In genomic region chr14:81303258-81303935, GRCh38 we compare ENCODE assay signal across 1 cellular context.
TF ChIP-seq lines count a peak whose summit lies in the region.

No MANE protein-coding gene starts in this region.

TF ChIP-seq in K562, 482 proteins besides CTCF, POLR2A, EP300 and RAD21 (continued from another document and continues in another):
- no peak for TF ChIP-seq THRA (IDR thresholded peaks at IDR 0.05)
- TF ChIP-seq NCOR1 (IDR thresholded peaks at IDR 0.05), result peak; percentile 71
- TF ChIP-seq, protein P1, sequence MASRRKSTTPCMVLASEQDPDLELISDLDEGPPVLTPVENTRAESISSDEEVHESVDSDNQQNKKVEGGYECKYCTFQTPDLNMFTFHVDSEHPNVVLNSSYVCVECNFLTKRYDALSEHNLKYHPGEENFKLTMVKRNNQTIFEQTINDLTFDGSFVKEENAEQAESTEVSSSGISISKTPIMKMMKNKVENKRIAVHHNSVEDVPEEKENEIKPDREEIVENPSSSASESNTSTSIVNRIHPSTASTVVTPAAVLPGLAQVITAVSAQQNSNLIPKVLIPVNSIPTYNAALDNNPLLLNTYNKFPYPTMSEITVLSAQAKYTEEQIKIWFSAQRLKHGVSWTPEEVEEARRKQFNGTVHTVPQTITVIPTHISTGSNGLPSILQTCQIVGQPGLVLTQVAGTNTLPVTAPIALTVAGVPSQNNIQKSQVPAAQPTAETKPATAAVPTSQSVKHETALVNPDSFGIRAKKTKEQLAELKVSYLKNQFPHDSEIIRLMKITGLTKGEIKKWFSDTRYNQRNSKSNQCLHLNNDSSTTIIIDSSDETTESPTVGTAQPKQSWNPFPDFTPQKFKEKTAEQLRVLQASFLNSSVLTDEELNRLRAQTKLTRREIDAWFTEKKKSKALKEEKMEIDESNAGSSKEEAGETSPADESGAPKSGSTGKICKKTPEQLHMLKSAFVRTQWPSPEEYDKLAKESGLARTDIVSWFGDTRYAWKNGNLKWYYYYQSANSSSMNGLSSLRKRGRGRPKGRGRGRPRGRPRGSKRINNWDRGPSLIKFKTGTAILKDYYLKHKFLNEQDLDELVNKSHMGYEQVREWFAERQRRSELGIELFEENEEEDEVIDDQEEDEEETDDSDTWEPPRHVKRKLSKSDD (conservative IDR thresholded peaks at IDR 0.05; ENCODE audit: low read length), result no peak
- TF ChIP-seq RFX7 (CRISPR knock-in tag; IDR thresholded peaks at IDR 0.05), result no peak
- TF ChIP-seq MTA2 (IDR thresholded peaks at IDR 0.05; ENCODE audit: low read depth), result no peak
- TF ChIP-seq CREM (IDR thresholded peaks at IDR 0.05; ENCODE audit: low read depth), result peak; percentile 76
- TF ChIP-seq C11orf30 (IDR thresholded peaks at IDR 0.05; ENCODE audit: low read depth), result peak; percentile 73; the same call in 1 of the 2 replicates
- peak; percentile 40; the same call in 1 of the 2 replicates for TF ChIP-seq BHLHE40 (IDR thresholded peaks at IDR 0.05; ENCODE audit: low read length)
- no peak for TF ChIP-seq GABPB2 (CRISPR knock-in tag; conservative IDR thresholded peaks at IDR 0.05)
- TF ChIP-seq CHD1 (IDR thresholded peaks at IDR 0.05; ENCODE audit: low read length), result no peak
- TF ChIP-seq ARID4B (CRISPR knock-in tag; IDR thresholded peaks at IDR 0.05), result no peak
- TF ChIP-seq GTF2E2 (tag; IDR thresholded peaks at IDR 0.05), result no peak
- no peak for TF ChIP-seq ZNF586 (CRISPR knock-in tag; conservative IDR thresholded peaks at IDR 0.05)
- TF ChIP-seq, protein P2, sequence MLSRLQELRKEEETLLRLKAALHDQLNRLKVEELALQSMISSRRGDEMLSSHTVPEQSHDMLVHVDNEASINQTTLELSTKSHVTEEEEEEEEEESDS (CRISPR knock-in tag; IDR thresholded peaks at IDR 0.05), result no peak
- TF ChIP-seq NR4A1 (CRISPR knock-in tag; IDR thresholded peaks at IDR 0.05), result no peak
- TF ChIP-seq NR4A1 (tag; IDR thresholded peaks at IDR 0.05), result no peak
- no peak for TF ChIP-seq RBM15 (IDR thresholded peaks at IDR 0.05; ENCODE audit: insufficient read depth, low read length)
- TF ChIP-seq RBM14 (IDR thresholded peaks at IDR 0.05; ENCODE audit: borderline replicate concordance, insufficient read depth, low read depth, low read length), result no peak
- no peak for TF ChIP-seq ZNF146 (CRISPR knock-in tag; IDR thresholded peaks at IDR 0.05; ENCODE audit: unreplicated experiment)
- no peak for TF ChIP-seq DIDO1 (tag; IDR thresholded peaks at IDR 0.05; ENCODE audit: low read depth)
- TF ChIP-seq LCOR (CRISPR knock-in tag; IDR thresholded peaks at IDR 0.05), result no peak
- TF ChIP-seq STAT5B (CRISPR knock-in tag; IDR thresholded peaks at IDR 0.05), result no peak
- no peak for TF ChIP-seq MTA1 (IDR thresholded peaks at IDR 0.05; ENCODE audit: borderline replicate concordance)
- no peak for TF ChIP-seq BCL6 (CRISPR knock-in tag; IDR thresholded peaks at IDR 0.05)
- TF ChIP-seq YY1 (IDR thresholded peaks at IDR 0.05; ENCODE audit: borderline replicate concordance in 1 of 3, control insufficient read depth in 1 of 3, extremely low read depth in 1 of 3, insufficient read depth in 3 of 3, insufficient read length in 1 of 3, insufficient replicate concordance in 2 of 3, low read depth in 1 of 3, low read length in 2 of 3), result no peak
- no peak for TF ChIP-seq ZNF212 (CRISPR knock-in tag; IDR thresholded peaks at IDR 0.05)
- TF ChIP-seq, protein P3, sequence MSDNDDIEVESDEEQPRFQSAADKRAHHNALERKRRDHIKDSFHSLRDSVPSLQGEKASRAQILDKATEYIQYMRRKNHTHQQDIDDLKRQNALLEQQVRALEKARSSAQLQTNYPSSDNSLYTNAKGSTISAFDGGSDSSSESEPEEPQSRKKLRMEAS (CRISPR knock-in tag; IDR thresholded peaks at IDR 0.05), result no peak
- no peak for TF ChIP-seq PURB (CRISPR knock-in tag; IDR thresholded peaks at IDR 0.05; ENCODE audit: low read depth)
- TF ChIP-seq FOXJ2 (tag; IDR thresholded peaks at IDR 0.05), result no peak
- TF ChIP-seq FOSL1 (tag; conservative IDR thresholded peaks at IDR 0.05), result peak; percentile 80
- no peak for TF ChIP-seq ELF4 (CRISPR knock-in tag; IDR thresholded peaks at IDR 0.05)
- TF ChIP-seq CXXC5 (CRISPR knock-in tag; IDR thresholded peaks at IDR 0.05), result no peak
- TF ChIP-seq ZNF24 (IDR thresholded peaks at IDR 0.05), result no peak
- TF ChIP-seq ZNF79 (CRISPR knock-in tag; IDR thresholded peaks at IDR 0.05; ENCODE audit: low read depth), result no peak
- TF ChIP-seq KLF16 (IDR thresholded peaks at IDR 0.05), result 0 out of 2 replicates have a peak, but pooled peaks have one; percentile 9
- peak; percentile 50 for TF ChIP-seq NR2C1 (IDR thresholded peaks at IDR 0.05)
- peak; percentile 79 for TF ChIP-seq NR2C1 (tag; IDR thresholded peaks at IDR 0.05)
- TF ChIP-seq FOXA3 (CRISPR knock-in tag; conservative IDR thresholded peaks at IDR 0.05 in 1 of 2, IDR thresholded peaks at IDR 0.05 in 1 of 2), result 0 out of 4 replicates have a peak, but pooled peaks of 1 of the 2 experiments have one; percentile 12
- no peak for TF ChIP-seq DACH1 (IDR thresholded peaks at IDR 0.05; ENCODE audit: partially characterized antibody)
- TF ChIP-seq ESRRB (CRISPR knock-in tag; IDR thresholded peaks at IDR 0.05; ENCODE audit: borderline replicate concordance), result no peak
- TF ChIP-seq NRF1 (conservative IDR thresholded peaks at IDR 0.05 in 1 of 2, IDR thresholded peaks at IDR 0.05 in 1 of 2), result no peak
- no peak for TF ChIP-seq HNRNPH1 (optimal IDR thresholded peaks at IDR 0.05; ENCODE audit: low read depth, low read length)
- no peak for TF ChIP-seq BRF2 (IDR thresholded peaks at IDR 0.05; ENCODE audit: borderline replicate concordance, insufficient read depth, insufficient read length)
- TF ChIP-seq MEIS2 (IDR thresholded peaks at IDR 0.05; ENCODE audit: partially characterized antibody), result peak; percentile 82
- TF ChIP-seq RAD51 (IDR thresholded peaks at IDR 0.05; ENCODE audit: borderline replicate concordance, low read depth), result no peak
- TF ChIP-seq TEAD1 (CRISPR knock-in tag; IDR thresholded peaks at IDR 0.05), result no peak
- no peak for TF ChIP-seq E2F3 (CRISPR knock-in tag; IDR thresholded peaks at IDR 0.05)
- peak; percentile 66 for TF ChIP-seq ARID1B (IDR thresholded peaks at IDR 0.05)
- no peak for TF ChIP-seq TRIM24 (IDR thresholded peaks at IDR 0.05)
- TF ChIP-seq, protein P4, sequence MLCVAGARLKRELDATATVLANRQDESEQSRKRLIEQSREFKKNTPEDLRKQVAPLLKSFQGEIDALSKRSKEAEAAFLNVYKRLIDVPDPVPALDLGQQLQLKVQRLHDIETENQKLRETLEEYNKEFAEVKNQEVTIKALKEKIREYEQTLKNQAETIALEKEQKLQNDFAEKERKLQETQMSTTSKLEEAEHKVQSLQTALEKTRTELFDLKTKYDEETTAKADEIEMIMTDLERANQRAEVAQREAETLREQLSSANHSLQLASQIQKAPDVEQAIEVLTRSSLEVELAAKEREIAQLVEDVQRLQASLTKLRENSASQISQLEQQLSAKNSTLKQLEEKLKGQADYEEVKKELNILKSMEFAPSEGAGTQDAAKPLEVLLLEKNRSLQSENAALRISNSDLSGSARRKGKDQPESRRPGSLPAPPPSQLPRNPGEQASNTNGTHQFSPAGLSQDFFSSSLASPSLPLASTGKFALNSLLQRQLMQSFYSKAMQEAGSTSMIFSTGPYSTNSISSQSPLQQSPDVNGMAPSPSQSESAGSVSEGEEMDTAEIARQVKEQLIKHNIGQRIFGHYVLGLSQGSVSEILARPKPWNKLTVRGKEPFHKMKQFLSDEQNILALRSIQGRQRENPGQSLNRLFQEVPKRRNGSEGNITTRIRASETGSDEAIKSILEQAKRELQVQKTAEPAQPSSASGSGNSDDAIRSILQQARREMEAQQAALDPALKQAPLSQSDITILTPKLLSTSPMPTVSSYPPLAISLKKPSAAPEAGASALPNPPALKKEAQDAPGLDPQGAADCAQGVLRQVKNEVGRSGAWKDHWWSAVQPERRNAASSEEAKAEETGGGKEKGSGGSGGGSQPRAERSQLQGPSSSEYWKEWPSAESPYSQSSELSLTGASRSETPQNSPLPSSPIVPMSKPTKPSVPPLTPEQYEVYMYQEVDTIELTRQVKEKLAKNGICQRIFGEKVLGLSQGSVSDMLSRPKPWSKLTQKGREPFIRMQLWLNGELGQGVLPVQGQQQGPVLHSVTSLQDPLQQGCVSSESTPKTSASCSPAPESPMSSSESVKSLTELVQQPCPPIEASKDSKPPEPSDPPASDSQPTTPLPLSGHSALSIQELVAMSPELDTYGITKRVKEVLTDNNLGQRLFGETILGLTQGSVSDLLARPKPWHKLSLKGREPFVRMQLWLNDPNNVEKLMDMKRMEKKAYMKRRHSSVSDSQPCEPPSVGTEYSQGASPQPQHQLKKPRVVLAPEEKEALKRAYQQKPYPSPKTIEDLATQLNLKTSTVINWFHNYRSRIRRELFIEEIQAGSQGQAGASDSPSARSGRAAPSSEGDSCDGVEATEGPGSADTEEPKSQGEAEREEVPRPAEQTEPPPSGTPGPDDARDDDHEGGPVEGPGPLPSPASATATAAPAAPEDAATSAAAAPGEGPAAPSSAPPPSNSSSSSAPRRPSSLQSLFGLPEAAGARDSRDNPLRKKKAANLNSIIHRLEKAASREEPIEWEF (CRISPR knock-in tag; IDR thresholded peaks at IDR 0.05), result no peak
- no peak for TF ChIP-seq AFF4 (CRISPR knock-in tag; IDR thresholded peaks at IDR 0.05)
- TF ChIP-seq MAFF (IDR thresholded peaks at IDR 0.05; ENCODE audit: low read length), result peak; percentile 68
- no peak for TF ChIP-seq ZNF668 (CRISPR knock-in tag; IDR thresholded peaks at IDR 0.05)
- no peak for TF ChIP-seq CREBBP (IDR thresholded peaks at IDR 0.05; ENCODE audit: low read depth, low read length)
- TF ChIP-seq NEUROD1 (IDR thresholded peaks at IDR 0.05; ENCODE audit: borderline replicate concordance, low read depth, low read length, partially characterized antibody), result no peak
